8 cellular contexts compared by ENCODE assay signal in the genomic region with DNA sequence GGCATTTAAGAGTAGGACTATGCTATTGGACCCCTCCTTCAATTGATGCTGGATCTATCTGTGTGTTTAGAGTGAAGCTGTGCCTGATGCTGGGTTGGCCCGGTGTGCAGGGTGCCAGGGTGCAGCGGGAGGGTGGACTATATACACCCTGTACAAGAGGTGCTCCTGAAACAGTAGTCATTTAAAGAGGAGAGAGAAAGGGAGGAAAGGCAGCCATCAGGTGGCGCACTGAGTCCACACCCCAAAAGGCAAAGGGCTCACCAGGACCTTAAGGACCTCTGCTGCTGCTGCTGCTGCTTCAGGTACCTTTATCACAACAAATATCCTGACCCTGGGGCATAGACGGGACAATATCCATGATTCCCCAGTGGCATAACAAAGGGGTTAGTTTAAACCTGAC.
DNase-seq lines count a peak whose midpoint lies in the region; ATAC-seq and TF ChIP-seq lines count a peak whose summit lies in the region.

No MANE protein-coding gene starts in this region.

- ATAC-seq in HG02973 (IDR thresholded peaks at IDR 0.05; ENCODE audit: unreplicated experiment) = no peak
- ATAC-seq in GM18867 (IDR thresholded peaks at IDR 0.05; ENCODE audit: unreplicated experiment) = no peak
- ATAC-seq in HG03135 (IDR thresholded peaks at IDR 0.05; ENCODE audit: unreplicated experiment) = no peak

- H3K4me3 ChIP-seq in GM12864 (ENCODE audit: low read depth, low read length) (no peak overlapping the region), cardiac fibroblast (replicated peaks in 1 of 2; ENCODE audit: low read depth in 2 of 2, low read length in 2 of 2) (no peak overlapping the region)

- DNase-seq in GM12864 (ENCODE audit: low read depth) (no peak), T-helper 22 cell (ENCODE audit: low read depth) (peak; percentile 10), cardiac fibroblast (ENCODE audit: low read depth in 2 of 2) (peak in 1 of 2 donors; percentile 24), globus pallidus (ENCODE audit: low spot score) (no peak)
- DNase-seq in stimulated activated CD4-positive, alpha-beta T cell treated with anti-CD3 and anti-CD28 coated beads, Interleukin-15, amount 100 ng/mL, for 48 hours (ENCODE audit: low read depth in 2 of 2) = peak; percentile 30 to 31

- peak; percentile 31 for TF ChIP-seq CTCF in GM12864 (IDR thresholded peaks at IDR 0.05; ENCODE audit: low read depth, low read length, missing control alignments)
- peak; percentile 7 for TF ChIP-seq CTCF in cardiac fibroblast (IDR thresholded peaks at IDR 0.05; ENCODE audit: low read depth, low read length)

Comparison
In these comparisons a context has a peak if more than half of its experiments do, and no peak if none do; other contexts are left out.
1. DNase-seq: peak in T-helper 22 cell (single experiment) and stimulated activated CD4-positive, alpha-beta T cell treated with anti-CD3 and anti-CD28 coated beads, Interleukin-15, amount 100 ng/mL, for 48 hours (2 of 2); none in GM12864 (single experiment) and globus pallidus (single experiment).